In the genomic region with DNA sequence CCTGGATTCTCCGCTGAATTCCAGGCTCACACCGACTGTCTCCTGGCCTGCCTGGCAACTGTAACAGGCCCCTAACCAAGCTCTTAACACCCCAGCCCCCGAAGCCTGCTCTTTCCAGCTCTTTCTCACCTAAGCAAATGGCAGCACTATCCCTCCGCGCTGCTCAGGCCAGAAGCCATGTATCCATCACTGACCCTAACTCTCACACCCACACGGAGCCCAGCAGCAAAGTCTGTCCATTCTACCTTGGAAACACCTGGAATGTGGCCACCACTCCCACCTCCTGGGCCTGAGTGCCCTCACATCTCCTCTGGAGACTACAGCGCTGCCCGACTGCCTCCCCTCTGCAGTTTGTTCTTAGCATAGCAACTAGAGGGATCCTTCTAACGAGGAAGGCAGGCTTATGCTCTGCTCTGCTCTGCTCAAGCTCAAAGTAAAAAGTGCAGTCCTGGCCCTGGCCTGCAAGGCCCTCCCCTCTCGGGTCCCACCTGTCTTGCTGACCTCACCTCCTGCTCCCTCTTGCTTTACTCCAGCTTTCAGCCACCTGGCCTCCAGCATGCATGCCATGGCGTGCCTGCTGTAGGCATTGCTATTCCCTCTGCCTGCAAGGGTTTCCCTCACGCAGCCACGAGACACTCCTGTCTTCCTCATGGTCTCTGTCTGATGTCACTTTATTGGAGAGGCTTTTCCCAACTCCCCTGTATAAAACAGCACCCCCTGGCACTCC, we compare ENCODE assay signal across 16 cellular contexts. TPM values are rescaled to one million over a fixed set of nuclear protein-coding genes. Genes with fewer than 3 reads are reported as not detected.
A peak's percentile ranks its signal among the peaks of the same experiment; 100 is the strongest.
DNase-seq lines count a peak whose midpoint lies in the region; ATAC-seq and TF ChIP-seq lines count a peak whose summit lies in the region.
"Had no signal": no experiment of that assay in that cellular context is flagged by ENCODE, and none has a peak within 500 bp of the region (broad histone marks: within the 10 kb centered on the region; RNA-seq: fewer than 3 reads in every experiment).

No MANE protein-coding gene starts in this region.

- no peak overlapping the region for H3K4me3 Mint-ChIP-seq in chondrocyte (ENCODE audit: unreplicated experiment)

- peaks cover 7 to 15% of the 10 kb centered on the region in 2 donors for H3K4me1 ChIP-seq in neuronal stem cell (ENCODE audit: control insufficient read depth in 2 of 2, insufficient read depth in 1 of 2, low read depth in 1 of 2, low read length in 2 of 2)
- H3K4me1 ChIP-seq: body of pancreas had no signal

- H3K27me3 ChIP-seq in neuronal stem cell (ENCODE audit: control insufficient read depth in 3 of 3, insufficient read depth in 3 of 3, low read depth in 1 of 3, low read length in 3 of 3): no peaks in the 10 kb centered on the region
- H3K27me3 ChIP-seq: body of pancreas, heart right ventricle, thyroid gland had no signal

- no peak for ATAC-seq in HG02610 (IDR thresholded peaks at IDR 0.05; ENCODE audit: unreplicated experiment)
- ATAC-seq: body of pancreas had no signal

- no peak overlapping the region for H4K8ac ChIP-seq in neuronal stem cell (ENCODE audit: low read depth, low read length)

- no peak overlapping the region for H3K23ac ChIP-seq in neuronal stem cell (ENCODE audit: low read depth, low read length, poor library complexity)

- H2BK12ac ChIP-seq in neuronal stem cell (ENCODE audit: low read length): no peak overlapping the region

- no peak overlapping the region for H3K4ac ChIP-seq in neuronal stem cell (ENCODE audit: low read length)

- H3K9me3 Mint-ChIP-seq in chondrocyte (ENCODE audit: low read depth): no peaks in the 10 kb centered on the region

- no peak overlapping the region for H3K27ac ChIP-seq in neuronal stem cell (replicated peaks; ENCODE audit: low read length)
- H3K27ac ChIP-seq: body of pancreas, heart right ventricle, KMS-11, PC-9, thyroid gland had no signal

- H3K9me3 ChIP-seq in neuronal stem cell (replicated peaks in 1 of 2; ENCODE audit: control insufficient read depth in 2 of 2, insufficient read depth in 1 of 2, low read depth in 1 of 2, low read length in 2 of 2): no peaks in the 10 kb centered on the region
- H3K9me3 ChIP-seq: body of pancreas, heart right ventricle, thyroid gland had no signal

- H3K9ac ChIP-seq in neuronal stem cell (ENCODE audit: low read depth, low read length, poor library complexity): peak overlapping the region; percentile 60
- H3K9ac ChIP-seq: KMS-11 had no signal

- no peak overlapping the region for H3K4me3 ChIP-seq in neuronal stem cell (ENCODE audit: low read length in 2 of 2)
- H3K4me3 ChIP-seq: body of pancreas, heart right ventricle, PC-9, thyroid gland had no signal

- no peak overlapping the region for H3K4me2 ChIP-seq in neuronal stem cell (ENCODE audit: insufficient read depth, low read length, poor library complexity, severe bottlenecking)
- H3K4me2 ChIP-seq: KMS-11, PC-9 had no signal

- H3K18ac ChIP-seq in neuronal stem cell (ENCODE audit: low read length): peak overlapping the region; percentile 53

- no CpG with 5 or more reads among the region's 13 CpGs for WGBS in neuronal stem cell (ENCODE audit: extremely low coverage in 2 of 2, insufficient read length in 2 of 2, insufficient replicate concordance in 1 of 2), 2 donors

- no peak for TF ChIP-seq CTCF in chondrocyte (IDR thresholded peaks at IDR 0.05)

- peaks cover 50% of the 10 kb centered on the region for H3K36me3 Mint-ChIP-seq in chondrocyte (ENCODE audit: low read depth)

- H3K4me1 Mint-ChIP-seq in chondrocyte (ENCODE audit: low read depth): peaks cover 58% of the 10 kb centered on the region

- H2AFZ ChIP-seq in neuronal stem cell (ENCODE audit: low read length): peak overlapping the region; percentile 81
- H2AFZ ChIP-seq: PC-9 had no signal

- no peak overlapping the region for H2AK5ac ChIP-seq in neuronal stem cell (ENCODE audit: low read depth, low read length)

- no peaks in the 10 kb centered on the region for H3K27me3 Mint-ChIP-seq in chondrocyte (ENCODE audit: low read depth)

- peak overlapping the region; percentile 99 for H3K27ac Mint-ChIP-seq in chondrocyte (ENCODE audit: unreplicated experiment)

- H3K14ac ChIP-seq in neuronal stem cell (ENCODE audit: low read length): no peak overlapping the region

- H2BK120ac ChIP-seq in neuronal stem cell (ENCODE audit: low read depth, low read length): no peak overlapping the region

- no peak overlapping the region for H2BK15ac ChIP-seq in neuronal stem cell (ENCODE audit: low read length)

- H4K91ac ChIP-seq in neuronal stem cell (ENCODE audit: low read depth, low read length, poor library complexity): no peak overlapping the region

- peak; percentile 27 for DNase-seq in DMS53 (lab: John Stamatoyannopoulos, UW)
- no peak for DNase-seq in DMS53 treated with DMSO at 0.1 percent for 48 hours (lab: John Stamatoyannopoulos, UW; ENCODE audit: unreplicated experiment)
- peak; percentile 42 for DNase-seq in NCI-H1105 treated with DMSO at 0.1 percent for 48 hours (lab: John Stamatoyannopoulos, UW)
- DNase-seq in chondrocyte (ENCODE audit: low spot score): no peak
- no peak for DNase-seq in neuronal stem cell (ENCODE audit: low spot score)
- no peak for DNase-seq in occipital lobe (lab: John Stamatoyannopoulos, UW)
- no peak for DNase-seq in LoVo (ENCODE audit: low spot score)
- DNase-seq: 8988T, activated T-cell treated with anti-CD3 and anti-CD28 coated beads for 4 hours, NCI-H2107, PC-9, thyroid gland had no signal

- H3K36me3 ChIP-seq in neuronal stem cell (replicated peaks in 1 of 2; ENCODE audit: control insufficient read depth in 2 of 2, insufficient read depth in 2 of 2, low read length in 2 of 2): no peaks in the 10 kb centered on the region
- H3K36me3 ChIP-seq: heart right ventricle, thyroid gland had no signal

- no peak overlapping the region for H2BK5ac ChIP-seq in neuronal stem cell (ENCODE audit: low read length)

- H3K79me1 ChIP-seq in neuronal stem cell (ENCODE audit: low read depth, low read length): no peaks in the 10 kb centered on the region

RNA-seq across cellular contexts. Expression of a gene that starts 27.2 kb away (rescaled TPM):
- total RNA-seq in chondrocyte (46.0 to 52.7 TPM (median 49.1 TPM) in 3 replicates), occipital lobe (188 TPM)
- polyA plus RNA-seq in neuronal stem cell (2013, experiment 1 of 2): 27.6 TPM
- polyA plus RNA-seq in neuronal stem cell (2013, experiment 2 of 2): 28.3 TPM

Comparison
In these comparisons a context has a peak if more than half of its experiments do, and no peak if none do; other contexts are left out.
1. DNase-seq: peak in DMS53 (single experiment) and NCI-H1105 treated with DMSO at 0.1 percent for 48 hours (single experiment); none in DMS53 treated with DMSO at 0.1 percent for 48 hours (single experiment), chondrocyte (single experiment), neuronal stem cell (single experiment), occipital lobe (single experiment) and LoVo (single experiment).